Comparison of ENCODE assay signal across 15 cellular contexts in genomic region chr9:78539904-78540303, GRCh38.
DNase-seq lines count a peak whose midpoint lies in the region; ATAC-seq and TF ChIP-seq lines count a peak whose summit lies in the region.
"Had no signal": no experiment of that assay in that cellular context is flagged by ENCODE, and none has a peak within 500 bp of the region (broad histone marks: within the 10 kb centered on the region; RNA-seq: fewer than 3 reads in every experiment).

No MANE protein-coding gene starts in this region.

- no peak for TF ChIP-seq POLR2A in uterus (IDR thresholded peaks at IDR 0.05)

- H3K27ac Mint-ChIP-seq in activated CD8-positive, alpha-beta T cell treated with anti-CD3 and anti-CD28 coated beads, Interleukin-2, amount 10 ng/mL, durations not matched to agents 7 days and 5 days, result no peak overlapping the region
- H3K27ac Mint-ChIP-seq: activated naive CD8-positive, alpha-beta T cell treated with anti-CD3 and anti-CD28 coated beads for 36 hours had no signal

- no peaks in the 10 kb centered on the region for H3K4me1 ChIP-seq in RWPE2 (ENCODE audit: insufficient read depth, poor library complexity, severe bottlenecking)
- H3K4me1 ChIP-seq in uterus, result no peaks in the 10 kb centered on the region

- POLR2A ChIA-PET in activated CD8-positive, alpha-beta T cell treated with anti-CD3 and anti-CD28 coated beads, Interleukin-2, amount 10 ng/mL, durations not matched to agents 7 days and 5 days (lab: Charles Lee), result no interaction called here

- H3K9me3 Mint-ChIP-seq in activated CD8-positive, alpha-beta T cell treated with anti-CD3 and anti-CD28 coated beads, Interleukin-2, amount 10 ng/mL, durations not matched to agents 7 days and 5 days (ENCODE audit: insufficient read depth), result no peaks in the 10 kb centered on the region
- H3K9me3 Mint-ChIP-seq: activated naive CD8-positive, alpha-beta T cell treated with anti-CD3 and anti-CD28 coated beads for 36 hours had no signal

- H3K27me3 Mint-ChIP-seq in activated CD8-positive, alpha-beta T cell treated with anti-CD3 and anti-CD28 coated beads, Interleukin-2, amount 10 ng/mL, durations not matched to agents 7 days and 5 days (ENCODE audit: low read depth), result no peaks in the 10 kb centered on the region
- H3K27me3 Mint-ChIP-seq: activated naive CD8-positive, alpha-beta T cell treated with anti-CD3 and anti-CD28 coated beads for 36 hours had no signal

- H3K4me3 ChIP-seq in HFF-Myc (replicated peaks; ENCODE audit: low read depth, low read length) (no peak overlapping the region), RWPE2 (ENCODE audit: severe bottlenecking) (no peak overlapping the region), fibroblast of villous mesenchyme (ENCODE audit: low read depth, low read length) (no peak overlapping the region), uterus (no peak overlapping the region)
- H3K4me3 ChIP-seq: neural progenitor cell had no signal

- intact Hi-C loops in uterus (cut with DNase I; ENCODE audit: low total_unique reads), result no loop called here

- ATAC-seq in RWPE2 (ENCODE audit: low read depth), result peak; percentile 74
- ATAC-seq in activated CD8-positive, alpha-beta T cell treated with anti-CD3 and anti-CD28 coated beads, Interleukin-2, amount 10 ng/mL, durations not matched to agents 7 days and 5 days, result no peak

- H3K36me3 Mint-ChIP-seq in activated CD8-positive, alpha-beta T cell treated with anti-CD3 and anti-CD28 coated beads, Interleukin-2, amount 10 ng/mL, durations not matched to agents 7 days and 5 days (ENCODE audit: low read depth), result no peaks in the 10 kb centered on the region
- H3K36me3 Mint-ChIP-seq: activated naive CD8-positive, alpha-beta T cell treated with anti-CD3 and anti-CD28 coated beads for 36 hours had no signal

- H3K36me3 ChIP-seq in RWPE2 (ENCODE audit: low read depth) (no peaks in the 10 kb centered on the region), uterus (no peaks in the 10 kb centered on the region)
- H3K36me3 ChIP-seq: neural progenitor cell had no signal

- no peak overlapping the region for H3K27ac ChIP-seq in RWPE2 (ENCODE audit: poor library complexity, severe bottlenecking)
- H3K27ac ChIP-seq in uterus, result no peak overlapping the region
- H3K27ac ChIP-seq: neural progenitor cell had no signal

- TF ChIP-seq CTCF in HFF-Myc (IDR thresholded peaks at IDR 0.05; ENCODE audit: low read depth, low read length, missing control alignments) (no peak), RWPE2 (IDR thresholded peaks at IDR 0.05; ENCODE audit: poor library complexity, severe bottlenecking) (no peak), fibroblast of villous mesenchyme (IDR thresholded peaks at IDR 0.05; ENCODE audit: insufficient read depth, low read depth, low read length) (no peak), uterus (IDR thresholded peaks at IDR 0.05) (no peak)

- no peaks in the 10 kb centered on the region for H3K27me3 ChIP-seq in RWPE2 (ENCODE audit: insufficient read depth, poor library complexity, severe bottlenecking)
- no peaks in the 10 kb centered on the region for H3K27me3 ChIP-seq in uterus
- H3K27me3 ChIP-seq: neural progenitor cell had no signal

- H3K4me3 Mint-ChIP-seq in activated CD8-positive, alpha-beta T cell treated with anti-CD3 and anti-CD28 coated beads, Interleukin-2, amount 10 ng/mL, durations not matched to agents 7 days and 5 days, result no peak overlapping the region
- H3K4me3 Mint-ChIP-seq: activated naive CD8-positive, alpha-beta T cell treated with anti-CD3 and anti-CD28 coated beads for 36 hours; neural progenitor cell had no signal

- CTCF ChIA-PET in activated CD8-positive, alpha-beta T cell treated with anti-CD3 and anti-CD28 coated beads, Interleukin-2, amount 10 ng/mL, durations not matched to agents 7 days and 5 days (lab: Charles Lee), result no interaction called here

- no peaks in the 10 kb centered on the region for H3K4me1 Mint-ChIP-seq in activated CD8-positive, alpha-beta T cell treated with anti-CD3 and anti-CD28 coated beads, Interleukin-2, amount 10 ng/mL, durations not matched to agents 7 days and 5 days (ENCODE audit: low read depth)
- H3K4me1 Mint-ChIP-seq: activated naive CD8-positive, alpha-beta T cell treated with anti-CD3 and anti-CD28 coated beads for 36 hours had no signal

- no peaks in the 10 kb centered on the region for H3K9me3 ChIP-seq in RWPE2 (ENCODE audit: severe bottlenecking)
- no peaks in the 10 kb centered on the region for H3K9me3 ChIP-seq in uterus

- DNase-seq in A172 (ENCODE audit: low spot score), result peak; percentile 97
- peak; percentile 47 for DNase-seq in HFF-Myc (ENCODE audit: extremely low read depth, low read depth)
- DNase-seq in RWPE2 (ENCODE audit: low spot score), result no peak
- DNase-seq in fibroblast of villous mesenchyme (ENCODE audit: low read depth), result peak; percentile 36
- no peak for DNase-seq in NCI-H2107 treated with DMSO at 0.1 percent for 48 hours (lab: John Stamatoyannopoulos, UW; ENCODE audit: unreplicated experiment)
- no peak for DNase-seq in activated CD8-positive, alpha-beta T cell treated with anti-CD3 and anti-CD28 coated beads, Interleukin-2, amount 10 ng/mL, durations not matched to agents 7 days and 5 days
- no peak for DNase-seq in uterus
- no peak for DNase-seq in NCI-H2227 (lab: John Stamatoyannopoulos, UW; ENCODE audit: unreplicated experiment)
- DNase-seq: activated CD4-positive, alpha-beta T cell treated with anti-CD3 and anti-CD28 coated beads, Interleukin-2, amount 50 U/mL, for 1 hour; activated naive CD8-positive, alpha-beta T cell treated with anti-CD3 and anti-CD28 coated beads for 36 hours; islet precursor cell; NCI-H2107; SHP77; stimulated activated CD4-positive, alpha-beta T cell treated with anti-CD3 and anti-CD28 coated beads, Interleukin-4, amount 100 ng/mL, for 1 hour had no signal

Comparison
In these comparisons a context has a peak if more than half of its experiments do, and no peak if none do; other contexts are left out.
1. DNase-seq: peak in A172 (single experiment), HFF-Myc (single experiment) and fibroblast of villous mesenchyme (single experiment); none in RWPE2 (single experiment), NCI-H2107 treated with DMSO at 0.1 percent for 48 hours (single experiment), activated CD8-positive, alpha-beta T cell treated with anti-CD3 and anti-CD28 coated beads, Interleukin-2, amount 10 ng/mL, durations not matched to agents 7 days and 5 days (single experiment), uterus (0 of 2) and NCI-H2227 (single experiment).